ENCODE assay signal across 6 cellular contexts in genomic region chr16:79962962-79963361, GRCh38.
"Had no signal": no experiment of that assay in that cellular context is flagged by ENCODE, and none has a peak within 500 bp of the region (broad histone marks: within the 10 kb centered on the region; RNA-seq: fewer than 3 reads in every experiment).

No MANE protein-coding gene starts in this region.

- H2AFZ ChIP-seq: GM23338 had no signal

- H3K4me2 ChIP-seq: GM23338 had no signal

- ATAC-seq: GM23338, HepG2 had no signal

- H3K4me3 ChIP-seq: GM23338 had no signal

- DNase-seq: H9, HCEC 1CT, KG1 had no signal

- H3K27ac ChIP-seq: HL-60 had no signal
